ENCODE assay signal across 37 cellular contexts in the genomic region with DNA sequence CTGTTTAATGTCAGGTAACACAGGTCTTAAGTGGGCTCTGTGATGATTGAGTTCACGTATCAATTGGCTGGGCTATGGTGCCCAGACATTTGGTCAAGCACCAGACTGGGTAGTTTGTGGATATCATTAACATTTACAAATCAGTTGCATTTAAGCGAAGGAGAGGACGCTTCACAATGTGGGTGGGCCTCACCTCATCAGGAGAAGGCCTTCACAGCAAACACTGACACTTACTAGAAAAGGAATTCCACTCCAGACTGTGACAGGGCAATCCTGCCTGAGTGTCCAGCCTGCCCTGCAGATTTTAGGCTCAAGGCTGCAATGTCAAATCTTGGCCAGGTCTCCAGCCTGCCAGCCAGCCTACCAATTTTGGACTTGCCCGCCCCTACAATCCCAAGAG.
"Had no signal": no experiment of that assay in that cellular context is flagged by ENCODE, and none has a peak within 500 bp of the region (broad histone marks: within the 10 kb centered on the region; RNA-seq: fewer than 3 reads in every experiment).

No MANE protein-coding gene starts in this region.

- H3K4me3 Mint-ChIP-seq: activated CD4-positive, alpha-beta T cell treated with anti-CD3 and anti-CD28 coated beads for 36 hours; activated CD4-positive, alpha-beta T cell treated with anti-CD3 and anti-CD28 coated beads, Interleukin-2, amount 10 ng/mL, durations not matched to agents 7 days and 5 days; activated CD8-positive, alpha-beta T cell treated with anti-CD3 and anti-CD28 coated beads for 36 hours; activated naive CD4-positive, alpha-beta T cell treated with anti-CD3 and anti-CD28 coated beads, Interleukin-2, amount 10 ng/mL, durations not matched to agents 7 days and 5 days; activated naive CD4-positive, alpha-beta T cell treated with anti-CD3 and anti-CD28 coated beads, Interleukin-2, amount 50 U/mL, for 24 hours; activated naive CD8-positive, alpha-beta T cell; activated naive CD8-positive, alpha-beta T cell treated with anti-CD3 and anti-CD28 coated beads, Interleukin-2, amount 10 ng/mL, durations not matched to agents 7 days and 5 days; activated naive CD8-positive, alpha-beta T cell treated with anti-CD3 and anti-CD28 coated beads, Interleukin-2, amount 50 U/mL, for 24 hours; activated T-cell treated with anti-CD3 and anti-CD28 coated beads, Interleukin-2, amount 50 U/mL, for 24 hours; brain; central memory CD8-positive, alpha-beta T cell; T-helper 1 cell treated with Interleukin-12 subunit alpha and Interleukin-12 subunit beta and Interleukin-4 antibody, amounts not matched to agents 30 μg/mL and 1 μg/mL, for 36 hours; T-helper 2 cell treated with Interferon-gamma antibody and Interleukin-4, amounts not matched to agents 5 μg/mL and 100 μg/mL, for 36 hours; WTC11 had no signal

- H3K4me1 Mint-ChIP-seq: activated naive CD4-positive, alpha-beta T cell treated with anti-CD3 and anti-CD28 coated beads, Interleukin-2, amount 10 ng/mL, durations not matched to agents 7 days and 5 days had no signal

- H3K27ac ChIP-seq: ascending aorta, cardiac muscle cell, WERI-Rb-1 had no signal

- H3K4me3 ChIP-seq: ascending aorta, cardiac muscle cell had no signal

- H3K27me3 ChIP-seq: ascending aorta, cardiac muscle cell had no signal

- H3K4me1 ChIP-seq: ascending aorta had no signal

- H3K36me3 ChIP-seq: ascending aorta, cardiac muscle cell had no signal

- H3K27me3 Mint-ChIP-seq: activated CD4-positive, alpha-beta T cell treated with anti-CD3 and anti-CD28 coated beads for 36 hours; activated CD4-positive, alpha-beta T cell treated with anti-CD3 and anti-CD28 coated beads, Interleukin-2, amount 10 ng/mL, durations not matched to agents 7 days and 5 days; activated CD8-positive, alpha-beta T cell treated with anti-CD3 and anti-CD28 coated beads for 36 hours; activated naive CD4-positive, alpha-beta T cell treated with anti-CD3 and anti-CD28 coated beads, Interleukin-2, amount 10 ng/mL, durations not matched to agents 7 days and 5 days; activated naive CD4-positive, alpha-beta T cell treated with anti-CD3 and anti-CD28 coated beads, Interleukin-2, amount 50 U/mL, for 24 hours; activated naive CD8-positive, alpha-beta T cell; activated naive CD8-positive, alpha-beta T cell treated with anti-CD3 and anti-CD28 coated beads, Interleukin-2, amount 10 ng/mL, durations not matched to agents 7 days and 5 days; activated naive CD8-positive, alpha-beta T cell treated with anti-CD3 and anti-CD28 coated beads, Interleukin-2, amount 50 U/mL, for 24 hours; activated T-cell treated with anti-CD3 and anti-CD28 coated beads, Interleukin-2, amount 50 U/mL, for 24 hours; brain; central memory CD8-positive, alpha-beta T cell had no signal

- ATAC-seq: activated CD4-positive, alpha-beta T cell treated with anti-CD3 and anti-CD28 coated beads for 36 hours; activated CD4-positive, CD25-positive, alpha-beta regulatory T cell treated with anti-CD3 and anti-CD28 coated beads, Interleukin-2, amount 50 U/mL, for 24 hours; activated CD8-positive, alpha-beta T cell treated with anti-CD3 and anti-CD28 coated beads for 36 hours; activated naive CD8-positive, alpha-beta T cell treated with anti-CD3 and anti-CD28 coated beads, Interleukin-2, amount 50 U/mL, for 24 hours; WTC11 had no signal

- FAIRE-seq: TTC549 had no signal

- DNase-seq: activated CD4-positive, alpha-beta T cell treated with anti-CD3 and anti-CD28 coated beads for 1 hour; activated CD4-positive, alpha-beta T cell treated with anti-CD3 and anti-CD28 coated beads for 36 hours; activated CD4-positive, alpha-beta T cell treated with anti-CD3 and anti-CD28 coated beads for 48 hours; activated CD4-positive, alpha-beta T cell treated with anti-CD3 and anti-CD28 coated beads, Interleukin-2, amount 10 ng/mL, durations not matched to agents 7 days and 5 days; activated CD4-positive, alpha-beta T cell treated with anti-CD3 and anti-CD28 coated beads, Interleukin-2, amount 50 U/mL, for 48 hours; activated CD4-positive, CD25-positive, alpha-beta regulatory T cell; activated CD8-positive, alpha-beta memory T cell treated with anti-CD3 and anti-CD28 coated beads, Interleukin-2, amount 50 U/mL, for 4 hours; activated CD8-positive, alpha-beta T cell treated with anti-CD3 and anti-CD28 coated beads for 36 hours; activated effector memory CD4-positive, alpha-beta T cell treated with Interleukin-2 at 50 U/mL for 16 hours; activated gamma-delta T cell; activated naive CD4-positive, alpha-beta T cell treated with anti-CD3 and anti-CD28 coated beads, Interleukin-2, amount 10 ng/mL, durations not matched to agents 7 days and 5 days; activated naive CD4-positive, alpha-beta T cell treated with Interleukin-2 at 50 U/mL for 16 hours; activated naive CD8-positive, alpha-beta T cell treated with anti-CD3 and anti-CD28 coated beads, Interleukin-2, amount 10 ng/mL, durations not matched to agents 7 days and 5 days; activated naive CD8-positive, alpha-beta T cell treated with anti-CD3 and anti-CD28 coated beads, Interleukin-2, amount 50 U/mL, for 24 hours; activated T-cell treated with anti-CD3 and anti-CD28 coated beads, Interleukin-2, amount 50 U/mL, for 24 hours; activated T-cell treated with anti-CD3 and anti-CD28 coated beads, Interleukin-2, amount 50 U/mL, for 48 hours; amygdala; anterior cingulate cortex; caudate nucleus; cerebellar nuclear complex; SW 1271; T-helper 1 cell; T-helper 2 cell; T-helper 9 cell; WERI-Rb-1 had no signal

- H3K27ac Mint-ChIP-seq: activated CD4-positive, alpha-beta T cell treated with anti-CD3 and anti-CD28 coated beads for 36 hours; activated CD4-positive, alpha-beta T cell treated with anti-CD3 and anti-CD28 coated beads, Interleukin-2, amount 10 ng/mL, durations not matched to agents 7 days and 5 days; activated CD8-positive, alpha-beta T cell treated with anti-CD3 and anti-CD28 coated beads for 36 hours; activated naive CD4-positive, alpha-beta T cell treated with anti-CD3 and anti-CD28 coated beads, Interleukin-2, amount 10 ng/mL, durations not matched to agents 7 days and 5 days; activated naive CD4-positive, alpha-beta T cell treated with anti-CD3 and anti-CD28 coated beads, Interleukin-2, amount 50 U/mL, for 24 hours; activated naive CD8-positive, alpha-beta T cell; activated naive CD8-positive, alpha-beta T cell treated with anti-CD3 and anti-CD28 coated beads, Interleukin-2, amount 10 ng/mL, durations not matched to agents 7 days and 5 days; activated naive CD8-positive, alpha-beta T cell treated with anti-CD3 and anti-CD28 coated beads, Interleukin-2, amount 50 U/mL, for 24 hours; activated T-cell treated with anti-CD3 and anti-CD28 coated beads, Interleukin-2, amount 50 U/mL, for 24 hours; activated T-helper 2 cell treated with anti-CD3 and anti-CD28 coated beads, Interferon-gamma antibody, Interleukin-2, Interleukin-4, amounts not matched to agents 10 μg/mL and 5 μg/mL and 100 μg/mL, durations not matched to agents 14 hours and 24 hours and 36 hours; brain; T-helper 1 cell treated with Interleukin-12 subunit alpha and Interleukin-12 subunit beta and Interleukin-4 antibody, amounts not matched to agents 30 μg/mL and 1 μg/mL, for 36 hours; T-helper 2 cell treated with Interferon-gamma antibody and Interleukin-4, amounts not matched to agents 5 μg/mL and 100 μg/mL, for 36 hours; WTC11 had no signal
